In the genomic region with DNA sequence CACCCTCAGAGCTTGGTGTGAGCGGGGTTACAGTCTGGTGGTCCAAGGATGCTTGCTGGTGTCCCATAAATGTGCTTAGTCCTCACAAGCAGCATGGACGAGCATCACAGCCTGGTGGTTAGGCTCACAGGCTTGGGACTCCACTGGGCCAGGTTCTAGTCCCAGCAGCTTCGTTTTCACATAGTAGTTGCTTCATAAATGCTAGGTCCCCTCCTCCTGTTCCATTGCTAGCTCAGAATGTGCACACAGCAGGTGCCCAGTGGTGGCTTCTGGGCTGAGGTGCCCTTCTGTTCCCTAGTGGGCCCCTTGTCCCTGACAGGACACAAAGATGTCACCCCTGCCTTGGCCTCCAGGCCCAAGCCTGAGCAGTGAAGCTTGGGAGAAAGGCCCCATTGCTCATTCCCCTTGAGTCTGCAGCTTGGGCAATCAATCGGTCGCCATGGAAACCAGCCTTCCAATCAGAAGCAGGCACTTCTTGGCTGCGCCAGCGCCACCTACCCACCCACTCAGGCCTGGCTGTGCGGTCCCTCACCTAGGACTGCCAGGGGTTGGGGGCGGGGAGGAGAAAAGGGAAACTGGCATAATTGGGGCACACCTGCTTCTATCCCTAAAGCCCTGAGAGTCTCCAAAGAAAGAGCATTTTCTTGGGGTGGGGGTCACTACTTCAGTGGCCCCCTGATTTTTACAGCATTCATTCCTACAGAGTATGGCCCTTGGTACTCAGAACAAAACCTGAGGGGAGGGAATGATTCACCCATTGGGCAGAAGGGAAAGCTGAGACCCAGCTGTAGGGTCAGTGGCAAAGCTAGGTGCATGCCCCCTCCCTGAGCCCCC, we compare ENCODE assay signal across 9 cellular contexts. TPM values are rescaled to one million over a fixed set of nuclear protein-coding genes. Genes with fewer than 3 reads are reported as not detected.
A peak's percentile ranks its signal among the peaks of the same experiment; 100 is the strongest.
DNase-seq lines count a peak whose midpoint lies in the region; ATAC-seq and TF ChIP-seq lines count a peak whose summit lies in the region.
"Had no signal": no experiment of that assay in that cellular context is flagged by ENCODE, and none has a peak within 500 bp of the region (broad histone marks: within the 10 kb centered on the region; RNA-seq: fewer than 3 reads in every experiment).

No MANE protein-coding gene starts in this region.

- no peak for TF ChIP-seq CTCF in left lung (IDR thresholded peaks at IDR 0.05)

- H3K4me1 Mint-ChIP-seq in CD4-positive, CD25-positive, alpha-beta regulatory T cell: peaks cover 0 to 16% (median 2%) of the 10 kb centered on the region in 4 donors

- no peak overlapping the region for H3K4me3 ChIP-seq in CD4-positive, CD25-positive, alpha-beta regulatory T cell (ENCODE audit: low read depth, low read length)
- H3K4me3 ChIP-seq in left lung: no peak overlapping the region

- peaks cover 13% of the 10 kb centered on the region for H3K4me1 ChIP-seq in CD4-positive, CD25-positive, alpha-beta regulatory T cell (ENCODE audit: control insufficient read depth, insufficient read depth, low read length, poor library complexity, severe bottlenecking)
- no peaks in the 10 kb centered on the region for H3K4me1 ChIP-seq in left lung

- H3K36me3 ChIP-seq in CD4-positive, CD25-positive, alpha-beta regulatory T cell (ENCODE audit: control insufficient read depth, insufficient read depth, low read length): no peaks in the 10 kb centered on the region
- H3K36me3 ChIP-seq in left lung: no peaks in the 10 kb centered on the region

- no peak overlapping the region for H3K4me3 Mint-ChIP-seq in CD4-positive, CD25-positive, alpha-beta regulatory T cell
- H3K4me3 Mint-ChIP-seq: IgD-negative memory B cell had no signal

- peaks cover 21% of the 10 kb centered on the region for H3K27me3 ChIP-seq in CD4-positive, CD25-positive, alpha-beta regulatory T cell (ENCODE audit: control insufficient read depth, insufficient read depth, low read length)
- H3K27me3 ChIP-seq in left lung: peaks cover 41 to 97% of the 10 kb centered on the region in 2 donors

- intact Hi-C loops in left lung (cut with DNase I): no loop called here

- H3K27me3 Mint-ChIP-seq in CD4-positive, CD25-positive, alpha-beta regulatory T cell: peaks cover 87% of the 10 kb centered on the region

- DNase-seq in CD4-positive, CD25-positive, alpha-beta regulatory T cell: peak in 2 of 3 donors; percentile 22 to 57
- DNase-seq in H4 (ENCODE audit: low spot score) (peak; percentile 80), NOMO-1 treated with DMSO at 0.1 percent for 48 hours (lab: John Stamatoyannopoulos, UW; ENCODE audit: unreplicated experiment) (peak; percentile 88), anterior cingulate cortex (lab: John Stamatoyannopoulos, UW) (peak in 48 of 58 donors; percentile 21 to 86 (median 60)), left lung (peak; percentile 43 to 79), cerebellum (ENCODE audit: low spot score) (no peak)

- no peak overlapping the region for H3K27ac ChIP-seq in CD4-positive, CD25-positive, alpha-beta regulatory T cell (ENCODE audit: insufficient read depth, low read length, poor library complexity, severe bottlenecking)
- H3K27ac ChIP-seq in left lung: no peak overlapping the region

- H3K27ac Mint-ChIP-seq in CD4-positive, CD25-positive, alpha-beta regulatory T cell: no peak overlapping the region

- peaks cover 4% of the 10 kb centered on the region for H3K36me3 Mint-ChIP-seq in CD4-positive, CD25-positive, alpha-beta regulatory T cell
- H3K36me3 Mint-ChIP-seq: IgD-negative memory B cell had no signal

- no peaks in the 10 kb centered on the region for H3K9me3 ChIP-seq in CD4-positive, CD25-positive, alpha-beta regulatory T cell (ENCODE audit: control insufficient read depth in 2 of 2, low read length in 2 of 2)
- no peaks in the 10 kb centered on the region for H3K9me3 ChIP-seq in left lung

- ATAC-seq in CD4-positive, CD25-positive, alpha-beta regulatory T cell (ENCODE audit: low read depth in 2 of 2): no peak
- ATAC-seq in left lung: peak; percentile 74
- no peak for ATAC-seq in GM18861 (IDR thresholded peaks at IDR 0.05; ENCODE audit: unreplicated experiment)
- no peak for ATAC-seq in HG03045 (IDR thresholded peaks at IDR 0.05; ENCODE audit: unreplicated experiment)

- H3K9me3 Mint-ChIP-seq in CD4-positive, CD25-positive, alpha-beta regulatory T cell: peaks cover 0 to 5% (median 0%) of the 10 kb centered on the region in 7 donors
- H3K9me3 Mint-ChIP-seq: IgD-negative memory B cell had no signal

RNA-seq across cellular contexts. Expression of gene CYTH4, which starts 48.1 kb away (rescaled TPM):
- 153 TPM for total RNA-seq in CD4-positive, CD25-positive, alpha-beta regulatory T cell
- 10 to 100 TPM; 47.4 to 56.9 (median 48.9) TPM for polyA plus RNA-seq in CD4-positive, CD25-positive, alpha-beta regulatory T cell
- 0.08 TPM in 1 of 2 replicates, not detected in the other for total RNA-seq in H4 (2014; rRNA removed; shearing (Covaris generic))
- total RNA-seq in left lung: 10 to 100 TPM; 16.2 to 63.4 TPM
- 3.9 TPM for total RNA-seq in cerebellum
